In genomic region chr6:157258878-157259277, GRCh38 we compare ENCODE assay signal across 20 cellular contexts.
DNase-seq lines count a peak whose midpoint lies in the region; ATAC-seq and TF ChIP-seq lines count a peak whose summit lies in the region.
"Had no signal": no experiment of that assay in that cellular context is flagged by ENCODE, and none has a peak within 500 bp of the region (broad histone marks: within the 10 kb centered on the region; RNA-seq: fewer than 3 reads in every experiment).

No MANE protein-coding gene starts in this region.

- no peak overlapping the region for H3K4me3 Mint-ChIP-seq in CD4-positive, CD25-positive, alpha-beta regulatory T cell
- H3K4me3 Mint-ChIP-seq in CD8-positive, alpha-beta memory T cell: peak overlapping the region in 4 of 7 donors; percentile 1 to 38 (median 22)
- no peak overlapping the region for H3K4me3 Mint-ChIP-seq in activated CD8-positive, alpha-beta T cell treated with anti-CD3 and anti-CD28 coated beads for 36 hours
- H3K4me3 Mint-ChIP-seq in natural killer cell (no peak overlapping the region), type B pancreatic cell (no peak overlapping the region)
- H3K4me3 Mint-ChIP-seq in activated T-helper 1 cell treated with anti-CD3 and anti-CD28 coated beads, Interleukin-12 subunit alpha, Interleukin-12 subunit beta, Interleukin-2, Interleukin-4 antibody, amounts not matched to agents 30 ng/mL and 10 ng/mL and 1 ng/mL, durations not matched to agents 14 hours and 24 hours and 36 hours: no peak overlapping the region

- H3K4me3 ChIP-seq in CD4-positive, CD25-positive, alpha-beta regulatory T cell (ENCODE audit: low read depth, low read length): no peak overlapping the region
- H3K4me3 ChIP-seq in CD8-positive, alpha-beta memory T cell (ENCODE audit: low read length): no peak overlapping the region
- H3K4me3 ChIP-seq: cardiac muscle cell, ovary had no signal

- POLR2A ChIA-PET in CD8-positive, alpha-beta memory T cell (lab: Charles Lee): interaction anchor here (1.1 to 1.5 kb wide), 2 partner anchors 16 to 23 kb away, joined by 4 to 5 read pairs; no protein-coding TSS in a partner anchor
- POLR2A ChIA-PET in activated CD8-positive, alpha-beta T cell treated with anti-CD3 and anti-CD28 coated beads for 36 hours (lab: Charles Lee): interaction anchor here (0.8 kb wide), 1 partner anchor 19 kb away, joined by 3 read pairs; no protein-coding TSS in a partner anchor

- H3K27ac Mint-ChIP-seq in CD4-positive, CD25-positive, alpha-beta regulatory T cell: no peak overlapping the region
- H3K27ac Mint-ChIP-seq in CD8-positive, alpha-beta memory T cell: peak overlapping the region in 2 of 8 donors; percentile 9 to 19
- H3K27ac Mint-ChIP-seq in activated CD8-positive, alpha-beta T cell treated with anti-CD3 and anti-CD28 coated beads for 36 hours: no peak overlapping the region
- H3K27ac Mint-ChIP-seq in natural killer cell (peak overlapping the region in 1 of 2 donors; percentile 20), type B pancreatic cell (no peak overlapping the region)
- H3K27ac Mint-ChIP-seq in activated T-helper 1 cell treated with anti-CD3 and anti-CD28 coated beads, Interleukin-12 subunit alpha, Interleukin-12 subunit beta, Interleukin-2, Interleukin-4 antibody, amounts not matched to agents 30 ng/mL and 10 ng/mL and 1 ng/mL, durations not matched to agents 14 hours and 24 hours and 36 hours: no peak overlapping the region

- H3K9me3 ChIP-seq in CD4-positive, CD25-positive, alpha-beta regulatory T cell (ENCODE audit: control insufficient read depth in 2 of 2, low read length in 2 of 2): no peaks in the 10 kb centered on the region
- H3K9me3 ChIP-seq in CD8-positive, alpha-beta memory T cell (ENCODE audit: low read length): no peaks in the 10 kb centered on the region
- H3K9me3 ChIP-seq: ovary had no signal

- no peaks in the 10 kb centered on the region for H3K36me3 ChIP-seq in CD4-positive, CD25-positive, alpha-beta regulatory T cell (ENCODE audit: control insufficient read depth, insufficient read depth, low read length)
- no peaks in the 10 kb centered on the region for H3K36me3 ChIP-seq in CD8-positive, alpha-beta memory T cell (ENCODE audit: insufficient read depth, low read length)
- H3K36me3 ChIP-seq: cardiac muscle cell, ovary had no signal

- no peaks in the 10 kb centered on the region for H3K27me3 ChIP-seq in CD4-positive, CD25-positive, alpha-beta regulatory T cell (ENCODE audit: control insufficient read depth, insufficient read depth, low read length)
- H3K27me3 ChIP-seq in CD8-positive, alpha-beta memory T cell (ENCODE audit: insufficient read depth, low read length, poor library complexity, severe bottlenecking): no peaks in the 10 kb centered on the region
- H3K27me3 ChIP-seq: cardiac muscle cell, ovary had no signal

- TF ChIP-seq CTCF in activated CD8-positive, alpha-beta T cell treated with anti-CD3 and anti-CD28 coated beads for 36 hours (IDR thresholded peaks at IDR 0.05): no peak
- TF ChIP-seq CTCF in natural killer cell (IDR thresholded peaks at IDR 0.05) (no peak), type B pancreatic cell (conservative IDR thresholded peaks at IDR 0.05) (no peak)

- peaks cover 3% of the 10 kb centered on the region for H3K36me3 Mint-ChIP-seq in CD4-positive, CD25-positive, alpha-beta regulatory T cell
- no peaks in the 10 kb centered on the region for H3K36me3 Mint-ChIP-seq in CD8-positive, alpha-beta memory T cell
- H3K36me3 Mint-ChIP-seq in activated CD8-positive, alpha-beta T cell treated with anti-CD3 and anti-CD28 coated beads for 36 hours (ENCODE audit: low read depth): no peaks in the 10 kb centered on the region
- H3K36me3 Mint-ChIP-seq in natural killer cell (no peaks in the 10 kb centered on the region), type B pancreatic cell (no peaks in the 10 kb centered on the region)
- H3K36me3 Mint-ChIP-seq in activated T-helper 1 cell treated with anti-CD3 and anti-CD28 coated beads, Interleukin-12 subunit alpha, Interleukin-12 subunit beta, Interleukin-2, Interleukin-4 antibody, amounts not matched to agents 30 ng/mL and 10 ng/mL and 1 ng/mL, durations not matched to agents 14 hours and 24 hours and 36 hours (ENCODE audit: low read depth): no peaks in the 10 kb centered on the region

- intact Hi-C loops in activated CD8-positive, alpha-beta T cell treated with anti-CD3 and anti-CD28 coated beads for 36 hours (cut with micrococcal nuclease): no loop called here
- intact Hi-C loops in natural killer cell (cut with micrococcal nuclease): no loop called here
- intact Hi-C loops in activated T-helper 1 cell treated with anti-CD3 and anti-CD28 coated beads, Interleukin-12 subunit alpha, Interleukin-12 subunit beta, Interleukin-2, Interleukin-4 antibody, amounts not matched to agents 30 ng/mL and 10 ng/mL and 1 ng/mL, durations not matched to agents 14 hours and 24 hours and 36 hours (cut with micrococcal nuclease): no loop called here

- CTCF ChIA-PET in CD8-positive, alpha-beta memory T cell (lab: Charles Lee): no interaction called here
- CTCF ChIA-PET in activated CD8-positive, alpha-beta T cell treated with anti-CD3 and anti-CD28 coated beads for 36 hours (lab: Charles Lee): no interaction called here

- H3K27ac ChIP-seq in CD4-positive, CD25-positive, alpha-beta regulatory T cell (ENCODE audit: insufficient read depth, low read length, poor library complexity, severe bottlenecking): no peak overlapping the region
- H3K27ac ChIP-seq in CD8-positive, alpha-beta memory T cell (ENCODE audit: low read depth, low read length): no peak overlapping the region
- H3K27ac ChIP-seq: cardiac muscle cell, KMS-11, ovary had no signal

- peaks cover 27% of the 10 kb centered on the region for H3K27me3 Mint-ChIP-seq in CD4-positive, CD25-positive, alpha-beta regulatory T cell
- peaks cover 9 to 19% of the 10 kb centered on the region in 2 donors for H3K27me3 Mint-ChIP-seq in CD8-positive, alpha-beta memory T cell
- H3K27me3 Mint-ChIP-seq in activated CD8-positive, alpha-beta T cell treated with anti-CD3 and anti-CD28 coated beads for 36 hours: peaks cover 8% of the 10 kb centered on the region
- H3K27me3 Mint-ChIP-seq in natural killer cell (ENCODE audit: low read depth in 2 of 2) (peaks cover 14 to 16% of the 10 kb centered on the region in 2 donors), type B pancreatic cell (no peaks in the 10 kb centered on the region)
- peaks cover 27% of the 10 kb centered on the region for H3K27me3 Mint-ChIP-seq in activated T-helper 1 cell treated with anti-CD3 and anti-CD28 coated beads, Interleukin-12 subunit alpha, Interleukin-12 subunit beta, Interleukin-2, Interleukin-4 antibody, amounts not matched to agents 30 ng/mL and 10 ng/mL and 1 ng/mL, durations not matched to agents 14 hours and 24 hours and 36 hours (ENCODE audit: insufficient read depth)

- ATAC-seq in CD4-positive, CD25-positive, alpha-beta regulatory T cell (ENCODE audit: low read depth in 2 of 2): peak in 1 of 2 donors; percentile 44
- ATAC-seq in activated CD8-positive, alpha-beta T cell treated with anti-CD3 and anti-CD28 coated beads for 36 hours: peak; percentile 67
- peak; percentile 66 to 83 (median 68) for ATAC-seq in natural killer cell
- no peak for ATAC-seq in HG03521 (IDR thresholded peaks at IDR 0.05; ENCODE audit: unreplicated experiment)
- ATAC-seq: activated CD4-positive, CD25-positive, alpha-beta regulatory T cell treated with anti-CD3 and anti-CD28 coated beads, Interleukin-2, amount 50 U/mL, for 24 hours; SK-N-SH treated with all-trans-retinoic acid at 6 μM for 48 hours had no signal

- peaks cover 0 to 3% (median 0%) of the 10 kb centered on the region in 4 donors for H3K4me1 Mint-ChIP-seq in CD4-positive, CD25-positive, alpha-beta regulatory T cell
- H3K4me1 Mint-ChIP-seq in CD8-positive, alpha-beta memory T cell: peaks cover 26 to 59% (median 30%) of the 10 kb centered on the region in 3 donors
- H3K4me1 Mint-ChIP-seq in activated CD8-positive, alpha-beta T cell treated with anti-CD3 and anti-CD28 coated beads for 36 hours (ENCODE audit: low read depth): peaks cover 2% of the 10 kb centered on the region
- H3K4me1 Mint-ChIP-seq in natural killer cell: peaks cover 11 to 21% of the 10 kb centered on the region in 2 donors
- peaks cover 10% of the 10 kb centered on the region for H3K4me1 Mint-ChIP-seq in type B pancreatic cell (ENCODE audit: unreplicated experiment)
- H3K4me1 Mint-ChIP-seq in activated T-helper 1 cell treated with anti-CD3 and anti-CD28 coated beads, Interleukin-12 subunit alpha, Interleukin-12 subunit beta, Interleukin-2, Interleukin-4 antibody, amounts not matched to agents 30 ng/mL and 10 ng/mL and 1 ng/mL, durations not matched to agents 14 hours and 24 hours and 36 hours (ENCODE audit: low read depth): peaks cover 4% of the 10 kb centered on the region

- DNase-seq in CD4-positive, CD25-positive, alpha-beta regulatory T cell: peak in 2 of 3 donors; percentile 10 to 51
- DNase-seq in CD8-positive, alpha-beta memory T cell: peak in 3 of 5 donors; percentile 23 to 72 (median 46)
- DNase-seq in activated CD8-positive, alpha-beta T cell treated with anti-CD3 and anti-CD28 coated beads for 36 hours: peak; percentile 40
- DNase-seq in natural killer cell: no peak
- no peak for DNase-seq in type B pancreatic cell (ENCODE audit: extremely low spot score, unreplicated experiment)
- DNase-seq in activated T-helper 1 cell treated with anti-CD3 and anti-CD28 coated beads, Interleukin-12 subunit alpha, Interleukin-12 subunit beta, Interleukin-2, Interleukin-4 antibody, amounts not matched to agents 30 ng/mL and 10 ng/mL and 1 ng/mL, durations not matched to agents 14 hours and 24 hours and 36 hours (ENCODE audit: low spot score): no peak
- DNase-seq: activated gamma-delta T cell treated with Interleukin-2 at 50 U/mL for 16 hours, amygdala, dermis blood vessel endothelial cell, glutamatergic neuron, NCI-H1694 treated with DMSO at 0.1 percent for 48 hours, NCI-H526, ovary, right cardiac atrium, T1000 had no signal

- H3K9me3 Mint-ChIP-seq in CD4-positive, CD25-positive, alpha-beta regulatory T cell: peaks cover 0 to 2% (median 0%) of the 10 kb centered on the region in 7 donors
- no peaks in the 10 kb centered on the region for H3K9me3 Mint-ChIP-seq in CD8-positive, alpha-beta memory T cell
- no peaks in the 10 kb centered on the region for H3K9me3 Mint-ChIP-seq in activated CD8-positive, alpha-beta T cell treated with anti-CD3 and anti-CD28 coated beads for 36 hours
- H3K9me3 Mint-ChIP-seq in natural killer cell (no peaks in the 10 kb centered on the region), type B pancreatic cell (no peaks in the 10 kb centered on the region)
- H3K9me3 Mint-ChIP-seq in activated T-helper 1 cell treated with anti-CD3 and anti-CD28 coated beads, Interleukin-12 subunit alpha, Interleukin-12 subunit beta, Interleukin-2, Interleukin-4 antibody, amounts not matched to agents 30 ng/mL and 10 ng/mL and 1 ng/mL, durations not matched to agents 14 hours and 24 hours and 36 hours: no peaks in the 10 kb centered on the region

- no peaks in the 10 kb centered on the region for H3K4me1 ChIP-seq in CD4-positive, CD25-positive, alpha-beta regulatory T cell (ENCODE audit: control insufficient read depth, insufficient read depth, low read length, poor library complexity, severe bottlenecking)
- peaks cover 7% of the 10 kb centered on the region for H3K4me1 ChIP-seq in CD8-positive, alpha-beta memory T cell (ENCODE audit: insufficient read depth, low read length)

Comparison
In these comparisons a context has a peak if more than half of its experiments do, and no peak if none do; other contexts are left out.
1. DNase-seq: peak in CD4-positive, CD25-positive, alpha-beta regulatory T cell (2 of 3), CD8-positive, alpha-beta memory T cell (3 of 5) and activated CD8-positive, alpha-beta T cell treated with anti-CD3 and anti-CD28 coated beads for 36 hours (single experiment); none in natural killer cell (single experiment), type B pancreatic cell (single experiment) and activated T-helper 1 cell treated with anti-CD3 and anti-CD28 coated beads, Interleukin-12 subunit alpha, Interleukin-12 subunit beta, Interleukin-2, Interleukin-4 antibody, amounts not matched to agents 30 ng/mL and 10 ng/mL and 1 ng/mL, durations not matched to agents 14 hours and 24 hours and 36 hours (single experiment).
2. H3K4me3 Mint-ChIP-seq: peak in CD8-positive, alpha-beta memory T cell (4 of 7); none in CD4-positive, CD25-positive, alpha-beta regulatory T cell (0 of 4), activated CD8-positive, alpha-beta T cell treated with anti-CD3 and anti-CD28 coated beads for 36 hours (single experiment), natural killer cell (single experiment), type B pancreatic cell (single experiment) and activated T-helper 1 cell treated with anti-CD3 and anti-CD28 coated beads, Interleukin-12 subunit alpha, Interleukin-12 subunit beta, Interleukin-2, Interleukin-4 antibody, amounts not matched to agents 30 ng/mL and 10 ng/mL and 1 ng/mL, durations not matched to agents 14 hours and 24 hours and 36 hours (single experiment).